Comparison of ENCODE assay signal across 8 cellular contexts in genomic region chr5:5025774-5026406, GRCh38.
DNase-seq lines count a peak whose midpoint lies in the region; TF ChIP-seq lines count a peak whose summit lies in the region.
"Had no signal": no experiment of that assay in that cellular context is flagged by ENCODE, and none has a peak within 500 bp of the region (broad histone marks: within the 10 kb centered on the region; RNA-seq: fewer than 3 reads in every experiment).

No MANE protein-coding gene starts in this region.

- H4K20me1 ChIP-seq in KMS-11 (ENCODE audit: insufficient read depth) = no peaks in the 10 kb centered on the region

- peaks cover 9% of the 10 kb centered on the region for H3K4me1 ChIP-seq in KMS-11 (ENCODE audit: low read depth, poor library complexity, severe bottlenecking)
- H3K4me1 ChIP-seq in esophagus muscularis mucosa = no peaks in the 10 kb centered on the region

- H3K36me3 ChIP-seq in KMS-11 (ENCODE audit: insufficient read depth) = no peaks in the 10 kb centered on the region
- H3K36me3 ChIP-seq in esophagus muscularis mucosa = no peaks in the 10 kb centered on the region

- H3K27me3 ChIP-seq in KMS-11 (ENCODE audit: insufficient read depth, low read depth) = no peaks in the 10 kb centered on the region
- H3K27me3 ChIP-seq in esophagus muscularis mucosa = peaks cover 0 to 9% (median 0%) of the 10 kb centered on the region in 4 donors

- no peak for TF ChIP-seq POLR2A in esophagus muscularis mucosa (IDR thresholded peaks at IDR 0.05; ENCODE audit: low read depth)

- peaks cover 0 to 5% (median 0%) of the 10 kb centered on the region in 4 donors for H3K9me3 ChIP-seq in esophagus muscularis mucosa

- no peak for TF ChIP-seq CTCF in KMS-11 (conservative IDR thresholded peaks at IDR 0.05; ENCODE audit: low read depth, low read length)
- TF ChIP-seq CTCF in esophagus muscularis mucosa (IDR thresholded peaks at IDR 0.05) = no peak

- CTCF ChIA-PET in activated naive CD4-positive, alpha-beta T cell treated with anti-CD3 and anti-CD28 coated beads for 36 hours (lab: Charles Lee) = no interaction called here

- H3K9me3 Mint-ChIP-seq in activated naive CD4-positive, alpha-beta T cell treated with anti-CD3 and anti-CD28 coated beads for 36 hours = peaks cover 5% of the 10 kb centered on the region

- no peaks in the 10 kb centered on the region for H3K36me3 Mint-ChIP-seq in activated naive CD4-positive, alpha-beta T cell treated with anti-CD3 and anti-CD28 coated beads for 36 hours (ENCODE audit: low read depth)

- H3K4me3 ChIP-seq in KMS-11 (IDR thresholded peaks at IDR 0.05; ENCODE audit: insufficient read depth, low read depth, low read length) (no peak overlapping the region), esophagus muscularis mucosa (no peak overlapping the region)

- no peak overlapping the region for H3K4me3 Mint-ChIP-seq in activated naive CD4-positive, alpha-beta T cell treated with anti-CD3 and anti-CD28 coated beads for 36 hours

- H3K79me2 ChIP-seq in KMS-11 (ENCODE audit: insufficient read depth, low read depth) = no peaks in the 10 kb centered on the region

- H3K27me3 Mint-ChIP-seq in activated naive CD4-positive, alpha-beta T cell treated with anti-CD3 and anti-CD28 coated beads for 36 hours (ENCODE audit: low read depth) = no peaks in the 10 kb centered on the region

- H3K27ac Mint-ChIP-seq in activated naive CD4-positive, alpha-beta T cell treated with anti-CD3 and anti-CD28 coated beads for 36 hours = no peak overlapping the region

- peak overlapping the region; percentile 50 for H2AFZ ChIP-seq in KMS-11 (ENCODE audit: low read depth)

- H3K9ac ChIP-seq in KMS-11 = peak overlapping the region; percentile 84

- peaks cover 4% of the 10 kb centered on the region for H3K4me1 Mint-ChIP-seq in activated naive CD4-positive, alpha-beta T cell treated with anti-CD3 and anti-CD28 coated beads for 36 hours (ENCODE audit: low read depth)

- peak overlapping the region; percentile 14; the same call in 1 of the 2 replicates for H3K4me2 ChIP-seq in KMS-11

- TF ChIP-seq EP300 in esophagus muscularis mucosa (IDR thresholded peaks at IDR 0.05) = no peak

- DNase-seq in ELR (ENCODE audit: low read depth) (peak; percentile 24), OCI-M1 (lab: John Stamatoyannopoulos, UW) (peak; percentile 84), kidney glomerular epithelial cell (lab: John Stamatoyannopoulos, UW) (peak; percentile 29), OCI-M2 (lab: John Stamatoyannopoulos, UW; ENCODE audit: unreplicated experiment) (no peak), esophagus muscularis mucosa (ENCODE audit: extremely low spot score) (no peak)
- DNase-seq in activated naive CD4-positive, alpha-beta T cell treated with anti-CD3 and anti-CD28 coated beads for 36 hours = no peak
- DNase-seq: IMR-90 had no signal

- intact Hi-C loops in activated naive CD4-positive, alpha-beta T cell treated with anti-CD3 and anti-CD28 coated beads for 36 hours (cut with micrococcal nuclease) = no loop called here
- intact Hi-C loops in esophagus muscularis mucosa (cut with DNase I) = no loop called here

- H3K27ac ChIP-seq in KMS-11 (peak overlapping the region; percentile 93), esophagus muscularis mucosa (replicated peaks in 1 of 4) (no peak overlapping the region)

- WGBS in esophagus muscularis mucosa = 74% methylated on average over 15 of the region's 16 CpGs

Comparison
In these comparisons a context has a peak if more than half of its experiments do, and no peak if none do; other contexts are left out.
1. DNase-seq: peak in ELR (single experiment), OCI-M1 (single experiment) and kidney glomerular epithelial cell (single experiment); none in activated naive CD4-positive, alpha-beta T cell treated with anti-CD3 and anti-CD28 coated beads for 36 hours (single experiment), OCI-M2 (single experiment) and esophagus muscularis mucosa (single experiment).